ENCODE assay signal across 28 cellular contexts in the genomic region with DNA sequence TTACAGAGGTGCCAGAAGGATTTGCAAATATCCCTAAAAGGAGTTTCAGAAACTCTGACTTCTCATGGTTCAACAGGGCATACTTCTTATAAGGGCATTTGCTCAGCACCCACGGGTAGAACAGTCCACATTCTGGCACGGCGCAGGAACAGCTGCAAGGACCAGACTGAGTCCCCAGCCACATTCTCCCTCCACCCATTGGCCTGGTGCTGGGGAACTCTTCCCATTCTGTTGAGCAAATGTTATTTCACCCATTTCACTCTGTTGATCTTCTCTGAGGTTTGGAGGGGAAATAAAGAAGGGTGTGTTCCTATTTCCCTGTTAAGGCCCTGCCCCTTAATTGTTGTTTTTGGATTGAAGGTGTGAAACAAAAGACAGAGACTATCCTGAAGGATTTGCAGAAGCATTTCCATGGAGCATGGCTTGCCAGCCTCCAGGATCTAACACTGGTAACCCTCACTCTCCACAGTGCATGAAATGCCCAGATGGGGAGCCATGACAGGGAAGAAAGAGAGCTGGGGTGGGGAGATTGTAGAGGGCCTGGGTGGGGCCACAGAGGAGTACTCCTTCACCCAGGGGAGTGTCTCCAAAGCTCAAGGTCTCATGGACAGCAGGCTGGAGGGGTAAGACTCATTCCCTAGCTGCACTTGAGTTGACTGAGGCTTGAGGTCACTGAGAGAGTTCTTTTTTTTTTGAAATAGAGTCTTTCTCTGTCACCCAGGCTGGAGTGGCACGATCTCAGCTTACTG. TPM values are rescaled to one million over a fixed set of nuclear protein-coding genes. Genes with fewer than 3 reads are reported as not detected.
"Had no signal": no experiment of that assay in that cellular context is flagged by ENCODE, and none has a peak within 500 bp of the region (broad histone marks: within the 10 kb centered on the region; RNA-seq: fewer than 3 reads in every experiment).

No MANE protein-coding gene starts in this region.

- H3K36me3 ChIP-seq: left ventricle myocardium inferior, thyroid gland had no signal

- ATAC-seq: activated CD4-positive, alpha-beta T cell treated with anti-CD3 and anti-CD28 coated beads for 36 hours; activated naive CD8-positive, alpha-beta T cell treated with anti-CD3 and anti-CD28 coated beads, Interleukin-2, amount 50 U/mL, for 24 hours; naive thymus-derived CD4-positive, alpha-beta T cell; T-helper 17 cell had no signal

- H3K4me1 Mint-ChIP-seq: activated B cell treated with CpG ODN at 0.5 μM for 24 hours, neural crest cell had no signal

- H3K27me3 Mint-ChIP-seq: T-helper 17 cell had no signal

- H3K36me3 Mint-ChIP-seq: activated naive CD4-positive, alpha-beta T cell treated with anti-CD3 and anti-CD28 coated beads, Interleukin-2, amount 10 ng/mL, durations not matched to agents 7 days and 5 days; immature natural killer cell; naive thymus-derived CD4-positive, alpha-beta T cell had no signal

- H3K4me3 Mint-ChIP-seq: activated B cell treated with CpG ODN at 0.5 μM for 24 hours; activated CD4-positive, alpha-beta T cell treated with anti-CD3 and anti-CD28 coated beads for 36 hours; activated naive CD4-positive, alpha-beta T cell treated with anti-CD3 and anti-CD28 coated beads, Interleukin-2, amount 10 ng/mL, durations not matched to agents 7 days and 5 days; activated naive CD8-positive, alpha-beta T cell treated with anti-CD3 and anti-CD28 coated beads, Interleukin-2, amount 50 U/mL, for 24 hours; immature natural killer cell; naive thymus-derived CD4-positive, alpha-beta T cell; neural crest cell; stimulated activated naive CD8-positive, alpha-beta T cell treated with anti-CD3 and anti-CD28 coated beads, Interleukin-15, Interleukin-2, amounts not matched to agents 100 ng/mL and 50 ng/mL, for 24 hours; T-helper 17 cell had no signal

- H3K4me3 ChIP-seq: hepatocyte, left ventricle myocardium inferior, thyroid gland had no signal

- H3K9me3 ChIP-seq: left ventricle myocardium inferior, thyroid gland had no signal

- H3K27ac Mint-ChIP-seq: activated B cell treated with CpG ODN at 0.5 μM for 24 hours; activated CD4-positive, alpha-beta T cell treated with anti-CD3 and anti-CD28 coated beads for 36 hours; activated naive CD4-positive, alpha-beta T cell treated with anti-CD3 and anti-CD28 coated beads, Interleukin-2, amount 10 ng/mL, durations not matched to agents 7 days and 5 days; activated naive CD8-positive, alpha-beta T cell treated with anti-CD3 and anti-CD28 coated beads, Interleukin-2, amount 50 U/mL, for 24 hours; immature natural killer cell; naive thymus-derived CD4-positive, alpha-beta T cell; stimulated activated naive CD8-positive, alpha-beta T cell treated with anti-CD3 and anti-CD28 coated beads, Interleukin-15, Interleukin-2, amounts not matched to agents 100 ng/mL and 50 ng/mL, for 24 hours; T-helper 17 cell had no signal

- H3K4me1 ChIP-seq: left ventricle myocardium inferior, thyroid gland had no signal

- DNase-seq: activated B cell treated with CpG ODN at 0.5 μM for 24 hours; activated CD4-positive, alpha-beta T cell treated with anti-CD3 and anti-CD28 coated beads for 36 hours; activated CD4-positive, alpha-beta T cell treated with anti-CD3 and anti-CD28 coated beads, Interleukin-2, amount 50 U/mL, for 4 hours; activated CD8-positive, alpha-beta memory T cell treated with anti-CD3 and anti-CD28 coated beads for 24 hours; activated effector memory CD4-positive, alpha-beta T cell treated with Interleukin-2 at 50 U/mL for 16 hours; activated naive CD4-positive, alpha-beta T cell treated with anti-CD3 and anti-CD28 coated beads, Interleukin-2, amount 10 ng/mL, durations not matched to agents 7 days and 5 days; activated naive CD8-positive, alpha-beta T cell treated with anti-CD3 and anti-CD28 coated beads, Interleukin-2, amount 50 U/mL, for 24 hours; activated T-cell treated with anti-CD3 and anti-CD28 coated beads, Interleukin-2, amount 50 U/mL, for 48 hours; dermis blood vessel endothelial cell; effector CD8-positive, alpha-beta T cell; foreskin melanocyte; immature natural killer cell; kidney glomerular epithelial cell; left ventricle myocardium inferior; naive thymus-derived CD4-positive, alpha-beta T cell; occipital lobe; posterior cingulate gyrus; retina; stimulated activated CD4-positive, alpha-beta T cell treated with anti-CD3 and anti-CD28 coated beads, Interleukin-12 subunit alpha, Interleukin-12 subunit beta, amount 100 ng/mL, for 4 hours; substantia nigra; SW 1271; T-helper 17 cell; thyroid gland had no signal

- H3K27ac ChIP-seq: hepatocyte, left ventricle myocardium inferior, thyroid gland had no signal

- H3K9me3 Mint-ChIP-seq: activated naive CD8-positive, alpha-beta T cell treated with anti-CD3 and anti-CD28 coated beads, Interleukin-2, amount 50 U/mL, for 24 hours; immature natural killer cell; neural crest cell had no signal

- H3K27me3 ChIP-seq: hepatocyte, thyroid gland had no signal

RNA-seq across cellular contexts. Expression of gene INAVA, which starts 35.0 kb away (rescaled TPM):
- total RNA-seq: activated CD4-positive, alpha-beta T cell treated with anti-CD3 and anti-CD28 coated beads for 36 hours had no signal
- polyA plus RNA-seq: naive thymus-derived CD4-positive, alpha-beta T cell had no signal

RNA-seq across cellular contexts. Expression of gene GPR25, which starts 56.9 kb away (rescaled TPM):
- total RNA-seq: activated CD4-positive, alpha-beta T cell treated with anti-CD3 and anti-CD28 coated beads for 36 hours; chondrocyte; dermis blood vessel endothelial cell; hepatocyte; left ventricle myocardium inferior; neural crest cell; occipital lobe; urinary bladder had no signal
- polyA plus RNA-seq: hepatocyte had no signal
